In the genomic region with DNA sequence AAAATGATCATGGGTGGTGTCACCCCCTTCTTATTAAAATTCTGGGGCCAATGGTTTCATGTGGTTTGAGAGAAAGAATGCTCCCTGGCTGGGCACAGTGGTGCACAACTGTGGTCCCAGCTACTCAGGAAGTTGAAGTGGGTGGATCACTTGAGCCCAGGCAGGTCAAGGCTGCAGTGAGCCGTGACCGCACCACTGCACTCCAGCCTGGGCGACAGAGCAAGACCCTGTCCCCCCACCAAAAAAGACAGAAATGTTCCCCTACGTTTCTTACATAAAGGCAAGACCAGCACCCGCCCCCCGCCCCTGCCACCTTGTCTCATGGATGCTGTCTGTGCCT, we compare ENCODE assay signal across 17 cellular contexts.
DNase-seq lines count a peak whose midpoint lies in the region; ATAC-seq and TF ChIP-seq lines count a peak whose summit lies in the region.
"Had no signal": no experiment of that assay in that cellular context is flagged by ENCODE, and none has a peak within 500 bp of the region (broad histone marks: within the 10 kb centered on the region; RNA-seq: fewer than 3 reads in every experiment).

No MANE protein-coding gene starts in this region.

- H3K27ac ChIP-seq in DOHH2 (ENCODE audit: low read depth, low read length) (peak overlapping the region; percentile 51), mucosa of rectum (ENCODE audit: low read depth in 2 of 2, low read length in 2 of 2) (peak overlapping the region; percentile 93 to 94)
- H3K27ac ChIP-seq: adrenal gland had no signal

- in situ Hi-C loops in GM13977 (cut with MboI; ENCODE audit: low pct_unique_long_range_greater_than_20kb, low sequenced_read_pairs, unreplicated experiment): no loop called here

- TF ChIP-seq RAD21 in Ishikawa (IDR thresholded peaks at IDR 0.05; ENCODE audit: low read depth): no peak

- no peaks in the 10 kb centered on the region for H3K27me3 ChIP-seq in DOHH2 (ENCODE audit: control insufficient read depth, low read length)
- H3K27me3 ChIP-seq in mucosa of rectum (ENCODE audit: control insufficient read depth in 2 of 2, insufficient read depth in 2 of 2, low read length in 2 of 2): no peaks in the 10 kb centered on the region
- H3K27me3 ChIP-seq: adrenal gland had no signal

- peaks cover 7% of the 10 kb centered on the region; the same call in 1 of the 2 replicates for H3K79me2 ChIP-seq in DOHH2 (ENCODE audit: control insufficient read depth, low read length)

- H3K9ac ChIP-seq in mucosa of rectum (ENCODE audit: low read depth in 1 of 2, low read length in 2 of 2): no peak overlapping the region

- no peak for TF ChIP-seq EP300 in Ishikawa (IDR thresholded peaks at IDR 0.05; ENCODE audit: borderline replicate concordance)

- no peaks in the 10 kb centered on the region for H4K20me1 ChIP-seq in DOHH2 (ENCODE audit: control insufficient read depth, insufficient read depth, low read depth, low read length)

- ATAC-seq in GM19455 (IDR thresholded peaks at IDR 0.05; ENCODE audit: unreplicated experiment) (peak; percentile 61), HG03520 (IDR thresholded peaks at IDR 0.05; ENCODE audit: unreplicated experiment) (no peak)
- ATAC-seq: left cardiac atrium had no signal

- peak overlapping the region; percentile 46 for H3K4me3 ChIP-seq in DOHH2 (ENCODE audit: low read length)
- H3K4me3 ChIP-seq in mucosa of rectum (ENCODE audit: low read length in 2 of 2): no peak overlapping the region
- H3K4me3 ChIP-seq: adrenal gland had no signal

- H3K9me3 ChIP-seq in DOHH2 (ENCODE audit: control insufficient read depth, insufficient read depth, low read length): no peaks in the 10 kb centered on the region
- H3K9me3 ChIP-seq in mucosa of rectum (ENCODE audit: control insufficient read depth in 2 of 2, low read length in 2 of 2): no peaks in the 10 kb centered on the region
- H3K9me3 ChIP-seq: adrenal gland had no signal

- no peaks in the 10 kb centered on the region for H3K9me2 ChIP-seq in DOHH2 (replicated peaks; ENCODE audit: control insufficient read depth, low read length)

- H3F3A ChIP-seq in DOHH2 (ENCODE audit: control insufficient read depth, insufficient read depth): peaks cover 10% of the 10 kb centered on the region

- DNase-seq in cerebellar nuclear complex (lab: John Stamatoyannopoulos, UW) (no peak), activated gamma-delta T cell (lab: John Stamatoyannopoulos, UW) (no peak), GM13977 (ENCODE audit: low spot score) (no peak)
- DNase-seq: activated CD8-positive, alpha-beta T cell treated with anti-CD3 and anti-CD28 coated beads, Interleukin-2, amount 10 ng/mL, durations not matched to agents 7 days and 5 days; adrenal gland; AML-193; DMS53; effector CD4-positive, alpha-beta T cell; hypothalamus; left cardiac atrium; MV-4-11; NCI-H748 treated with DMSO at 0.1 percent for 48 hours had no signal

- peaks cover 59% of the 10 kb centered on the region for H3K4me1 ChIP-seq in DOHH2 (ENCODE audit: control insufficient read depth, low read length)
- peaks cover 37 to 49% of the 10 kb centered on the region in 2 donors for H3K4me1 ChIP-seq in mucosa of rectum (ENCODE audit: control insufficient read depth in 2 of 2, insufficient read depth in 2 of 2, low read length in 2 of 2)
- H3K4me1 ChIP-seq: adrenal gland had no signal

- H3K36me3 ChIP-seq in DOHH2 (ENCODE audit: control insufficient read depth, low read length): no peaks in the 10 kb centered on the region
- no peaks in the 10 kb centered on the region for H3K36me3 ChIP-seq in mucosa of rectum (ENCODE audit: control insufficient read depth in 2 of 2, insufficient read depth in 2 of 2, low read length in 2 of 2)
- H3K36me3 ChIP-seq: adrenal gland had no signal

- TF ChIP-seq CTCF in DOHH2 (IDR thresholded peaks at IDR 0.05; ENCODE audit: low read depth, low read length, poor library complexity, severe bottlenecking) (no peak), GM13977 (IDR thresholded peaks at IDR 0.05; ENCODE audit: extremely low read depth, insufficient read depth, missing control alignments) (no peak)

- H3K4me2 ChIP-seq in DOHH2 (ENCODE audit: low read length): peak overlapping the region; percentile 64

TF ChIP-seq in Ishikawa, 13 proteins besides CTCF, POLR2A, EP300 and RAD21:
- TF ChIP-seq ZBTB7A (IDR thresholded peaks at IDR 0.05; ENCODE audit: low read depth) (0 out of 2 replicates have a peak, but pooled peaks have one; percentile 29), FOXM1 (IDR thresholded peaks at IDR 0.05; ENCODE audit: borderline replicate concordance, low read depth) (no peak), CEBPB (IDR thresholded peaks at IDR 0.05) (no peak)
TF ChIP-seq in Ishikawa: peak in this region for 1.
